In genomic region chr3:140546649-140547048, GRCh38 we compare ENCODE assay signal across 2 cellular contexts.
TF ChIP-seq lines count a peak whose summit lies in the region.

No MANE protein-coding gene starts in this region.

TF ChIP-seq in Ishikawa, 13 proteins besides CTCF, POLR2A, EP300 and RAD21 (continued from another document):
- TF ChIP-seq, protein P1, sequence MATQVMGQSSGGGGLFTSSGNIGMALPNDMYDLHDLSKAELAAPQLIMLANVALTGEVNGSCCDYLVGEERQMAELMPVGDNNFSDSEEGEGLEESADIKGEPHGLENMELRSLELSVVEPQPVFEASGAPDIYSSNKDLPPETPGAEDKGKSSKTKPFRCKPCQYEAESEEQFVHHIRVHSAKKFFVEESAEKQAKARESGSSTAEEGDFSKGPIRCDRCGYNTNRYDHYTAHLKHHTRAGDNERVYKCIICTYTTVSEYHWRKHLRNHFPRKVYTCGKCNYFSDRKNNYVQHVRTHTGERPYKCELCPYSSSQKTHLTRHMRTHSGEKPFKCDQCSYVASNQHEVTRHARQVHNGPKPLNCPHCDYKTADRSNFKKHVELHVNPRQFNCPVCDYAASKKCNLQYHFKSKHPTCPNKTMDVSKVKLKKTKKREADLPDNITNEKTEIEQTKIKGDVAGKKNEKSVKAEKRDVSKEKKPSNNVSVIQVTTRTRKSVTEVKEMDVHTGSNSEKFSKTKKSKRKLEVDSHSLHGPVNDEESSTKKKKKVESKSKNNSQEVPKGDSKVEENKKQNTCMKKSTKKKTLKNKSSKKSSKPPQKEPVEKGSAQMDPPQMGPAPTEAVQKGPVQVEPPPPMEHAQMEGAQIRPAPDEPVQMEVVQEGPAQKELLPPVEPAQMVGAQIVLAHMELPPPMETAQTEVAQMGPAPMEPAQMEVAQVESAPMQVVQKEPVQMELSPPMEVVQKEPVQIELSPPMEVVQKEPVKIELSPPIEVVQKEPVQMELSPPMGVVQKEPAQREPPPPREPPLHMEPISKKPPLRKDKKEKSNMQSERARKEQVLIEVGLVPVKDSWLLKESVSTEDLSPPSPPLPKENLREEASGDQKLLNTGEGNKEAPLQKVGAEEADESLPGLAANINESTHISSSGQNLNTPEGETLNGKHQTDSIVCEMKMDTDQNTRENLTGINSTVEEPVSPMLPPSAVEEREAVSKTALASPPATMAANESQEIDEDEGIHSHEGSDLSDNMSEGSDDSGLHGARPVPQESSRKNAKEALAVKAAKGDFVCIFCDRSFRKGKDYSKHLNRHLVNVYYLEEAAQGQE (IDR thresholded peaks at IDR 0.05; ENCODE audit: low read depth) = no peak
- TF ChIP-seq FOXM1 (IDR thresholded peaks at IDR 0.05; ENCODE audit: borderline replicate concordance, low read depth) = no peak
- TF ChIP-seq YY1 (IDR thresholded peaks at IDR 0.05; ENCODE audit: low read depth) = no peak
- TF ChIP-seq CREB1 (IDR thresholded peaks at IDR 0.05; ENCODE audit: low read depth) = no peak
- TF ChIP-seq MAX (IDR thresholded peaks at IDR 0.05) = no peak
- TF ChIP-seq CEBPB (IDR thresholded peaks at IDR 0.05) = no peak
- TF ChIP-seq EGR1 (IDR thresholded peaks at IDR 0.05) = no peak
- no peak for TF ChIP-seq TEAD4 (IDR thresholded peaks at IDR 0.05)
- no peak for TF ChIP-seq ZBTB7A (IDR thresholded peaks at IDR 0.05; ENCODE audit: low read depth)

TF ChIP-seq in H1, 55 proteins besides CTCF, POLR2A, EP300 and RAD21:
- TF ChIP-seq, protein P2, sequence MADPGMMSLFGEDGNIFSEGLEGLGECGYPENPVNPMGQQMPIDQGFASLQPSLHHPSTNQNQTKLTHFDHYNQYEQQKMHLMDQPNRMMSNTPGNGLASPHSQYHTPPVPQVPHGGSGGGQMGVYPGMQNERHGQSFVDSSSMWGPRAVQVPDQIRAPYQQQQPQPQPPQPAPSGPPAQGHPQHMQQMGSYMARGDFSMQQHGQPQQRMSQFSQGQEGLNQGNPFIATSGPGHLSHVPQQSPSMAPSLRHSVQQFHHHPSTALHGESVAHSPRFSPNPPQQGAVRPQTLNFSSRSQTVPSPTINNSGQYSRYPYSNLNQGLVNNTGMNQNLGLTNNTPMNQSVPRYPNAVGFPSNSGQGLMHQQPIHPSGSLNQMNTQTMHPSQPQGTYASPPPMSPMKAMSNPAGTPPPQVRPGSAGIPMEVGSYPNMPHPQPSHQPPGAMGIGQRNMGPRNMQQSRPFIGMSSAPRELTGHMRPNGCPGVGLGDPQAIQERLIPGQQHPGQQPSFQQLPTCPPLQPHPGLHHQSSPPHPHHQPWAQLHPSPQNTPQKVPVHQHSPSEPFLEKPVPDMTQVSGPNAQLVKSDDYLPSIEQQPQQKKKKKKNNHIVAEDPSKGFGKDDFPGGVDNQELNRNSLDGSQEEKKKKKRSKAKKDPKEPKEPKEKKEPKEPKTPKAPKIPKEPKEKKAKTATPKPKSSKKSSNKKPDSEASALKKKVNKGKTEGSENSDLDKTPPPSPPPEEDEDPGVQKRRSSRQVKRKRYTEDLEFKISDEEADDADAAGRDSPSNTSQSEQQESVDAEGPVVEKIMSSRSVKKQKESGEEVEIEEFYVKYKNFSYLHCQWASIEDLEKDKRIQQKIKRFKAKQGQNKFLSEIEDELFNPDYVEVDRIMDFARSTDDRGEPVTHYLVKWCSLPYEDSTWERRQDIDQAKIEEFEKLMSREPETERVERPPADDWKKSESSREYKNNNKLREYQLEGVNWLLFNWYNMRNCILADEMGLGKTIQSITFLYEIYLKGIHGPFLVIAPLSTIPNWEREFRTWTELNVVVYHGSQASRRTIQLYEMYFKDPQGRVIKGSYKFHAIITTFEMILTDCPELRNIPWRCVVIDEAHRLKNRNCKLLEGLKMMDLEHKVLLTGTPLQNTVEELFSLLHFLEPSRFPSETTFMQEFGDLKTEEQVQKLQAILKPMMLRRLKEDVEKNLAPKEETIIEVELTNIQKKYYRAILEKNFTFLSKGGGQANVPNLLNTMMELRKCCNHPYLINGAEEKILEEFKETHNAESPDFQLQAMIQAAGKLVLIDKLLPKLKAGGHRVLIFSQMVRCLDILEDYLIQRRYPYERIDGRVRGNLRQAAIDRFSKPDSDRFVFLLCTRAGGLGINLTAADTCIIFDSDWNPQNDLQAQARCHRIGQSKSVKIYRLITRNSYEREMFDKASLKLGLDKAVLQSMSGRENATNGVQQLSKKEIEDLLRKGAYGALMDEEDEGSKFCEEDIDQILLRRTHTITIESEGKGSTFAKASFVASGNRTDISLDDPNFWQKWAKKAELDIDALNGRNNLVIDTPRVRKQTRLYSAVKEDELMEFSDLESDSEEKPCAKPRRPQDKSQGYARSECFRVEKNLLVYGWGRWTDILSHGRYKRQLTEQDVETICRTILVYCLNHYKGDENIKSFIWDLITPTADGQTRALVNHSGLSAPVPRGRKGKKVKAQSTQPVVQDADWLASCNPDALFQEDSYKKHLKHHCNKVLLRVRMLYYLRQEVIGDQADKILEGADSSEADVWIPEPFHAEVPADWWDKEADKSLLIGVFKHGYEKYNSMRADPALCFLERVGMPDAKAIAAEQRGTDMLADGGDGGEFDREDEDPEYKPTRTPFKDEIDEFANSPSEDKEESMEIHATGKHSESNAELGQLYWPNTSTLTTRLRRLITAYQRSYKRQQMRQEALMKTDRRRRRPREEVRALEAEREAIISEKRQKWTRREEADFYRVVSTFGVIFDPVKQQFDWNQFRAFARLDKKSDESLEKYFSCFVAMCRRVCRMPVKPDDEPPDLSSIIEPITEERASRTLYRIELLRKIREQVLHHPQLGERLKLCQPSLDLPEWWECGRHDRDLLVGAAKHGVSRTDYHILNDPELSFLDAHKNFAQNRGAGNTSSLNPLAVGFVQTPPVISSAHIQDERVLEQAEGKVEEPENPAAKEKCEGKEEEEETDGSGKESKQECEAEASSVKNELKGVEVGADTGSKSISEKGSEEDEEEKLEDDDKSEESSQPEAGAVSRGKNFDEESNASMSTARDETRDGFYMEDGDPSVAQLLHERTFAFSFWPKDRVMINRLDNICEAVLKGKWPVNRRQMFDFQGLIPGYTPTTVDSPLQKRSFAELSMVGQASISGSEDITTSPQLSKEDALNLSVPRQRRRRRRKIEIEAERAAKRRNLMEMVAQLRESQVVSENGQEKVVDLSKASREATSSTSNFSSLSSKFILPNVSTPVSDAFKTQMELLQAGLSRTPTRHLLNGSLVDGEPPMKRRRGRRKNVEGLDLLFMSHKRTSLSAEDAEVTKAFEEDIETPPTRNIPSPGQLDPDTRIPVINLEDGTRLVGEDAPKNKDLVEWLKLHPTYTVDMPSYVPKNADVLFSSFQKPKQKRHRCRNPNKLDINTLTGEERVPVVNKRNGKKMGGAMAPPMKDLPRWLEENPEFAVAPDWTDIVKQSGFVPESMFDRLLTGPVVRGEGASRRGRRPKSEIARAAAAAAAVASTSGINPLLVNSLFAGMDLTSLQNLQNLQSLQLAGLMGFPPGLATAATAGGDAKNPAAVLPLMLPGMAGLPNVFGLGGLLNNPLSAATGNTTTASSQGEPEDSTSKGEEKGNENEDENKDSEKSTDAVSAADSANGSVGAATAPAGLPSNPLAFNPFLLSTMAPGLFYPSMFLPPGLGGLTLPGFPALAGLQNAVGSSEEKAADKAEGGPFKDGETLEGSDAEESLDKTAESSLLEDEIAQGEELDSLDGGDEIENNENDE (IDR thresholded peaks at IDR 0.05; ENCODE audit: insufficient replicate concordance, low read length) = no peak
- TF ChIP-seq SIRT6 (IDR thresholded peaks at IDR 0.05; ENCODE audit: low read length) (no peak), YY1 (IDR thresholded peaks at IDR 0.05; ENCODE audit: low read depth, low read length) (no peak), TBP (IDR thresholded peaks at IDR 0.05; ENCODE audit: low read depth, low read length) (no peak), GABPA (IDR thresholded peaks at IDR 0.05; ENCODE audit: borderline replicate concordance, insufficient read depth, low read length) (no peak), KDM1A (IDR thresholded peaks at IDR 0.05; ENCODE audit: borderline replicate concordance, low read length) (no peak), KDM4A (IDR thresholded peaks at IDR 0.05; ENCODE audit: low read depth, low read length, severe bottlenecking) (no peak), POLR2AphosphoS5 (IDR thresholded peaks at IDR 0.05; ENCODE audit: low read depth, low read length) (no peak), CREB1 (IDR thresholded peaks at IDR 0.05) (no peak), CBX8 (IDR thresholded peaks at IDR 0.05; ENCODE audit: borderline replicate concordance, low read depth, low read length) (no peak)
- TF ChIP-seq, protein P3, sequence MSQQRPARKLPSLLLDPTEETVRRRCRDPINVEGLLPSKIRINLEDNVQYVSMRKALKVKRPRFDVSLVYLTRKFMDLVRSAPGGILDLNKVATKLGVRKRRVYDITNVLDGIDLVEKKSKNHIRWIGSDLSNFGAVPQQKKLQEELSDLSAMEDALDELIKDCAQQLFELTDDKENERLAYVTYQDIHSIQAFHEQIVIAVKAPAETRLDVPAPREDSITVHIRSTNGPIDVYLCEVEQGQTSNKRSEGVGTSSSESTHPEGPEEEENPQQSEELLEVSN (IDR thresholded peaks at IDR 0.05) = no peak
